Comparison of ENCODE assay signal across 9 cellular contexts in genomic region chr10:111360260-111360925, GRCh38.
A peak's percentile ranks its signal among the peaks of the same experiment; 100 is the strongest.
DNase-seq lines count a peak whose midpoint lies in the region; ATAC-seq and TF ChIP-seq lines count a peak whose summit lies in the region.
"Had no signal": no experiment of that assay in that cellular context is flagged by ENCODE, and none has a peak within 500 bp of the region (broad histone marks: within the 10 kb centered on the region; RNA-seq: fewer than 3 reads in every experiment).

No MANE protein-coding gene starts in this region.

- H3K79me2 ChIP-seq in DND-41 (ENCODE audit: insufficient read depth, low read length): no peaks in the 10 kb centered on the region

- H3K27me3 Mint-ChIP-seq in chondrocyte (ENCODE audit: low read depth): peaks cover 20% of the 10 kb centered on the region

- no peaks in the 10 kb centered on the region for H3K9me3 ChIP-seq in DND-41 (ENCODE audit: insufficient read depth, low read length, severe bottlenecking)
- H3K9me3 ChIP-seq in mucosa of descending colon: no peaks in the 10 kb centered on the region

- no peak overlapping the region for H3K4me3 ChIP-seq in DND-41 (ENCODE audit: low read depth in 1 of 2, low read length in 2 of 2)
- H3K4me3 ChIP-seq in mucosa of descending colon: no peak overlapping the region

- no peaks in the 10 kb centered on the region for H3K27me3 ChIP-seq in DND-41 (ENCODE audit: insufficient read depth, low read length, poor library complexity)

- DNase-seq in DND-41 (no peak), NCI-H526 (lab: John Stamatoyannopoulos, UW) (peak; percentile 11 to 40), chondrocyte (ENCODE audit: low spot score) (no peak), mucosa of descending colon (peak in 2 of 3 donors; percentile 32 to 55)
- DNase-seq in stimulated activated CD8-positive, alpha-beta memory T cell treated with anti-CD3 and anti-CD28 coated beads, Interleukin-4, amount 100 ng/mL, for 48 hours: no peak
- DNase-seq in activated CD8-positive, alpha-beta memory T cell treated with anti-CD3 and anti-CD28 coated beads, Interleukin-2, amount 50 U/mL, for 48 hours: no peak

- TF ChIP-seq CTCF in DND-41 (IDR thresholded peaks at IDR 0.05; ENCODE audit: borderline replicate concordance, extremely low read depth, low read length, poor library complexity, severe bottlenecking): peak; percentile 40
- peak; percentile 55 for TF ChIP-seq CTCF in chondrocyte (IDR thresholded peaks at IDR 0.05)
- no peak for TF ChIP-seq CTCF in mucosa of descending colon (IDR thresholded peaks at IDR 0.05)

- H3K4me3 Mint-ChIP-seq in chondrocyte (ENCODE audit: unreplicated experiment): no peak overlapping the region
- H3K4me3 Mint-ChIP-seq: T-helper 1 cell treated with Interleukin-12 subunit alpha and Interleukin-12 subunit beta and Interleukin-4 antibody, amounts not matched to agents 30 μg/mL and 1 μg/mL, for 36 hours had no signal

- no peak overlapping the region for H3K27ac ChIP-seq in DND-41 (ENCODE audit: low read length)

- H3K4me1 ChIP-seq in DND-41 (ENCODE audit: insufficient read depth, low read length) (no peaks in the 10 kb centered on the region), mucosa of descending colon (ENCODE audit: low read depth) (no peaks in the 10 kb centered on the region)

- H3K36me3 ChIP-seq in DND-41 (ENCODE audit: insufficient read depth, low read length) (no peaks in the 10 kb centered on the region), mucosa of descending colon (ENCODE audit: low read depth) (no peaks in the 10 kb centered on the region)

- ATAC-seq in DND-41 (ENCODE audit: insufficient read depth, low read depth): peak; percentile 39; the same call in 1 of the 3 replicates
- peak; percentile 90 for ATAC-seq in GM19372 (IDR thresholded peaks at IDR 0.05; ENCODE audit: low read depth, unreplicated experiment)
- ATAC-seq in HG03175 (IDR thresholded peaks at IDR 0.05; ENCODE audit: unreplicated experiment): peak; percentile 92
- ATAC-seq in mucosa of descending colon: peak; percentile 90

- H2AFZ ChIP-seq in DND-41 (ENCODE audit: low read depth, low read length): no peak overlapping the region

- H3K4me1 Mint-ChIP-seq in chondrocyte (ENCODE audit: low read depth): no peaks in the 10 kb centered on the region

- H3K9ac ChIP-seq in DND-41 (ENCODE audit: low read depth, low read length): no peak overlapping the region

- no peaks in the 10 kb centered on the region for H4K20me1 ChIP-seq in DND-41 (ENCODE audit: insufficient read depth, low read length)

- intact Hi-C loops in mucosa of descending colon (cut with DNase I, micrococcal nuclease): no loop called here

- no peaks in the 10 kb centered on the region for H3K36me3 Mint-ChIP-seq in chondrocyte (ENCODE audit: low read depth)

- H3K4me2 ChIP-seq in DND-41 (ENCODE audit: insufficient read depth, low read length): no peak overlapping the region

- no peak overlapping the region for H3K27ac Mint-ChIP-seq in chondrocyte (ENCODE audit: unreplicated experiment)
- H3K27ac Mint-ChIP-seq: T-helper 1 cell treated with Interleukin-12 subunit alpha and Interleukin-12 subunit beta and Interleukin-4 antibody, amounts not matched to agents 30 μg/mL and 1 μg/mL, for 36 hours had no signal

- H3K9me3 Mint-ChIP-seq in chondrocyte (ENCODE audit: low read depth): no peaks in the 10 kb centered on the region
- H3K9me3 Mint-ChIP-seq: T-helper 1 cell treated with Interleukin-12 subunit alpha and Interleukin-12 subunit beta and Interleukin-4 antibody, amounts not matched to agents 30 μg/mL and 1 μg/mL, for 36 hours had no signal

Comparison
In these comparisons a context has a peak if more than half of its experiments do, and no peak if none do; other contexts are left out.
1. ATAC-seq: peak in every context shown above with its lines; median percentile 92 in HG03175; 90 in GM19372; 90 in mucosa of descending colon; 39 in DND-41.
2. DNase-seq: peak in NCI-H526 (2 of 2) and mucosa of descending colon (2 of 3); none in DND-41 (single experiment), chondrocyte (single experiment), stimulated activated CD8-positive, alpha-beta memory T cell treated with anti-CD3 and anti-CD28 coated beads, Interleukin-4, amount 100 ng/mL, for 48 hours (single experiment) and activated CD8-positive, alpha-beta memory T cell treated with anti-CD3 and anti-CD28 coated beads, Interleukin-2, amount 50 U/mL, for 48 hours (single experiment).